35 cellular contexts compared by ENCODE assay signal in the genomic region with DNA sequence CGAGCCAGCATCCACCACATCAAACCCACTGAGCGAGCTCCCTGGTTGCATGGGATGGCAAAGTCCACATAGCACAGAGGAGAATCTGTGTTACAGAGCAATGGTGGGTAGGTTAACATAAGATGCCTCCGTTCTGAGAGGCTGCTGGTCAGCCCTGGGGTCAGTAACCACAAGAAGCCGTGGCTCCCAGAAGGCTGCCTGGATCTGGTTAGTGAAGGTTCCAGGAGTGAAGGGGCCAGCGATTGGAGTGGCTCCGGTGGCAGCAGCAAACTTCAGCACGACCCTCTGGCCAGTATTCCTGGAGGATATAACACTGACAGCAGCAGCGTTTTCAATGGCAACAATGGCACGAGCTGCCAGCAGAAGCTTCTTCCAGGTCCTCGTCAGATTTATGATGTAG. TPM values are rescaled to one million over a fixed set of nuclear protein-coding genes. Genes with fewer than 3 reads are reported as not detected.
"Had no signal": no experiment of that assay in that cellular context is flagged by ENCODE, and none has a peak within 500 bp of the region (broad histone marks: within the 10 kb centered on the region; RNA-seq: fewer than 3 reads in every experiment).

No MANE protein-coding gene starts in this region.

- DNase-seq: activated CD4-positive, alpha-beta T cell treated with anti-CD3 and anti-CD28 coated beads for 1 hour; activated CD4-positive, alpha-beta T cell treated with anti-CD3 and anti-CD28 coated beads for 48 hours; activated CD4-positive, alpha-beta T cell treated with anti-CD3 and anti-CD28 coated beads, Interleukin-2, amount 50 U/mL, for 4 hours; activated CD4-positive, CD25-positive, alpha-beta regulatory T cell; activated CD8-positive, alpha-beta T cell treated with anti-CD3 and anti-CD28 coated beads for 36 hours; activated naive CD4-positive, alpha-beta T cell treated with anti-CD3 and anti-CD28 coated beads, Interleukin-2, amount 10 ng/mL, durations not matched to agents 7 days and 5 days; activated naive CD8-positive, alpha-beta T cell treated with anti-CD3 and anti-CD28 coated beads, Interleukin-2, amount 50 U/mL, for 24 hours; activated T-cell treated with anti-CD3 and anti-CD28 coated beads, Interleukin-2, amount 50 U/mL, for 4 hours; anterior cingulate cortex; brain microvascular endothelial cell; MM.1S; MV-4-11; NCI-H1092; NCI-H1436 treated with DMSO at 0.1 percent for 48 hours; NCI-H1694 treated with DMSO at 0.1 percent for 48 hours; NCI-H2029; NCI-H2107; NCI-H2171; NCI-H510A; NCI-H526; NCI-H748 treated with DMSO at 0.1 percent for 48 hours; NK-92 treated with Interleukin-12 subunit alpha and Interleukin-12 subunit beta, amount 100 ng/mL, for 24 hours; PC-9; SW 1271; T-helper 1 cell; T-helper 2 cell; T-helper 9 cell; WERI-Rb-1 had no signal

- H3K4me3 Mint-ChIP-seq: activated CD8-positive, alpha-beta T cell treated with anti-CD3 and anti-CD28 coated beads for 36 hours; activated naive CD4-positive, alpha-beta T cell treated with anti-CD3 and anti-CD28 coated beads, Interleukin-2, amount 10 ng/mL, durations not matched to agents 7 days and 5 days; activated naive CD8-positive, alpha-beta T cell; activated naive CD8-positive, alpha-beta T cell treated with anti-CD3 and anti-CD28 coated beads, Interleukin-2, amount 50 U/mL, for 24 hours; activated T-cell treated with anti-CD3 and anti-CD28 coated beads, Interleukin-2, amount 50 U/mL, for 4 hours; activated T-helper 1 cell treated with anti-CD3 and anti-CD28 coated beads, Interleukin-12 subunit alpha, Interleukin-12 subunit beta, Interleukin-2, Interleukin-4 antibody, amounts not matched to agents 30 ng/mL and 10 ng/mL and 1 ng/mL, durations not matched to agents 14 hours and 24 hours and 36 hours; central memory CD8-positive, alpha-beta T cell had no signal

- H3K4me1 Mint-ChIP-seq: activated naive CD4-positive, alpha-beta T cell treated with anti-CD3 and anti-CD28 coated beads, Interleukin-2, amount 10 ng/mL, durations not matched to agents 7 days and 5 days; activated naive CD8-positive, alpha-beta T cell treated with anti-CD3 and anti-CD28 coated beads, Interleukin-2, amount 50 U/mL, for 24 hours; central memory CD8-positive, alpha-beta T cell had no signal

- H3K27ac Mint-ChIP-seq: activated CD8-positive, alpha-beta T cell treated with anti-CD3 and anti-CD28 coated beads for 36 hours; activated naive CD4-positive, alpha-beta T cell treated with anti-CD3 and anti-CD28 coated beads, Interleukin-2, amount 10 ng/mL, durations not matched to agents 7 days and 5 days; activated naive CD8-positive, alpha-beta T cell; activated naive CD8-positive, alpha-beta T cell treated with anti-CD3 and anti-CD28 coated beads, Interleukin-2, amount 50 U/mL, for 24 hours; activated T-helper 1 cell treated with anti-CD3 and anti-CD28 coated beads, Interleukin-12 subunit alpha, Interleukin-12 subunit beta, Interleukin-2, Interleukin-4 antibody, amounts not matched to agents 30 ng/mL and 10 ng/mL and 1 ng/mL, durations not matched to agents 14 hours and 24 hours and 36 hours had no signal

- H3K36me3 Mint-ChIP-seq: activated naive CD4-positive, alpha-beta T cell treated with anti-CD3 and anti-CD28 coated beads, Interleukin-2, amount 10 ng/mL, durations not matched to agents 7 days and 5 days had no signal

- H3K9ac ChIP-seq: KMS-11 had no signal

- H3K4me3 ChIP-seq: PC-9 had no signal

- H3K27ac ChIP-seq: brain microvascular endothelial cell, KMS-11, PC-9, RWPE1, WERI-Rb-1 had no signal

- H3K27me3 ChIP-seq: brain microvascular endothelial cell had no signal

- H2AFZ ChIP-seq: PC-9 had no signal

- H3K36me3 ChIP-seq: brain microvascular endothelial cell, WERI-Rb-1 had no signal

- H3K4me2 ChIP-seq: KMS-11, PC-9 had no signal

- ATAC-seq: activated CD8-positive, alpha-beta T cell treated with anti-CD3 and anti-CD28 coated beads for 36 hours; activated naive CD8-positive, alpha-beta T cell treated with anti-CD3 and anti-CD28 coated beads, Interleukin-2, amount 50 U/mL, for 24 hours; activated T-cell treated with anti-CD3 and anti-CD28 coated beads, Interleukin-2, amount 50 U/mL, for 4 hours; Right ventricle myocardium inferior had no signal

- H3K27me3 Mint-ChIP-seq: activated CD8-positive, alpha-beta T cell treated with anti-CD3 and anti-CD28 coated beads for 36 hours; activated naive CD8-positive, alpha-beta T cell had no signal

RNA-seq across cellular contexts. Expression of gene PIGZ, which starts 18.4 kb away (rescaled TPM):
- total RNA-seq: OCI-LY7 had no signal
